ENCODE assay signal across 8 cellular contexts in genomic region chr11:66115638-66116410, GRCh38. TPM values are rescaled to one million over a fixed set of nuclear protein-coding genes. Genes with fewer than 3 reads are reported as not detected.
DNase-seq lines count a peak whose midpoint lies in the region; ATAC-seq and TF ChIP-seq lines count a peak whose summit lies in the region.

No MANE protein-coding gene starts in this region.

- H3K4me1 Mint-ChIP-seq in HFFc6 (ENCODE audit: low read depth) (peaks cover 89% of the 10 kb centered on the region), T-helper 17 cell (peaks cover 76% of the 10 kb centered on the region), natural killer cell (peaks cover 73 to 80% of the 10 kb centered on the region in 2 donors)

- H3K27ac ChIP-seq in left ventricle myocardium inferior (replicated peaks), result no peak overlapping the region

- ATAC-seq in GM18498 (IDR thresholded peaks at IDR 0.05; ENCODE audit: unreplicated experiment) (peak; percentile 67), T-helper 17 cell (peak; percentile 70), natural killer cell (peak; percentile 68 to 80 (median 77)), GM18519 (IDR thresholded peaks at IDR 0.05; ENCODE audit: low FRiP score, unreplicated experiment) (no peak)

- no peaks in the 10 kb centered on the region; the same call in none of the 2 replicates for H3K27me3 Mint-ChIP-seq in HFFc6 (ENCODE audit: insufficient read depth)
- H3K27me3 Mint-ChIP-seq in T-helper 17 cell, result no peaks in the 10 kb centered on the region
- H3K27me3 Mint-ChIP-seq in natural killer cell (ENCODE audit: low read depth in 2 of 2), result no peaks in the 10 kb centered on the region

- no peak overlapping the region for H3K4me3 ChIP-seq in left ventricle myocardium inferior

- TF ChIP-seq CTCF in HFFc6 (IDR thresholded peaks at IDR 0.05) (no peak), natural killer cell (IDR thresholded peaks at IDR 0.05) (no peak), left ventricle myocardium inferior (IDR thresholded peaks at IDR 0.05; ENCODE audit: borderline replicate concordance) (no peak)

- H3K4me3 Mint-ChIP-seq in HFFc6 (no peak overlapping the region), T-helper 17 cell (peak overlapping the region; percentile 91), natural killer cell (peak overlapping the region; percentile 90)

- H3K27me3 ChIP-seq in left ventricle myocardium inferior (ENCODE audit: low read depth), result no peaks in the 10 kb centered on the region

- no peak for DNase-seq in HFFc6
- no peak for DNase-seq in T-helper 17 cell
- DNase-seq in natural killer cell, result no peak
- no peak for DNase-seq in NCI-H1930 (lab: John Stamatoyannopoulos, UW)
- DNase-seq in SIG-M5 treated with dmso at 0.1 percent for 504 hours (lab: John Stamatoyannopoulos, UW; ENCODE audit: unreplicated experiment), result no peak
- no peak for DNase-seq in left ventricle myocardium inferior

- peaks cover 12% of the 10 kb centered on the region for H3K36me3 Mint-ChIP-seq in HFFc6 (ENCODE audit: low read depth)
- peaks cover 6% of the 10 kb centered on the region for H3K36me3 Mint-ChIP-seq in T-helper 17 cell (ENCODE audit: low read depth)
- H3K36me3 Mint-ChIP-seq in natural killer cell, result no peaks in the 10 kb centered on the region

- H3K27ac Mint-ChIP-seq in HFFc6 (peak overlapping the region; percentile 51), T-helper 17 cell (peak overlapping the region; percentile 94), natural killer cell (peak overlapping the region; percentile 91 to 92)

- no peaks in the 10 kb centered on the region for H3K9me3 ChIP-seq in T-helper 17 cell (ENCODE audit: control insufficient read depth, low read length, poor library complexity, severe bottlenecking)
- H3K9me3 ChIP-seq in left ventricle myocardium inferior (replicated peaks), result no peaks in the 10 kb centered on the region

- intact Hi-C loops in natural killer cell (cut with micrococcal nuclease) (loop anchor here (2.0 to 5.0 kb wide), 2 partner anchors 15 to 34 kb away; no protein-coding TSS in a partner anchor), left ventricle myocardium inferior (cut with micrococcal nuclease) (no loop called here)

- no peaks in the 10 kb centered on the region for H3K36me3 ChIP-seq in left ventricle myocardium inferior

- H3K4me1 ChIP-seq in left ventricle myocardium inferior, result peaks cover 77% of the 10 kb centered on the region

- H3K9me3 Mint-ChIP-seq in HFFc6 (no peaks in the 10 kb centered on the region), natural killer cell (no peaks in the 10 kb centered on the region)

RNA-seq across cellular contexts. Expression of gene PACS1, which starts 45.8 kb away (rescaled TPM):
- total RNA-seq in HFFc6 (2021; fragmentation: NEBNext Ultra II Directional; extraction: Animal tissue kit (Norgen Biotek cat#: 25700)), result 100 to 1,000 TPM in 2 of 6 experiments, 10 to 100 TPM in 4; 82.8 to 114 (median 91.8) TPM
- total RNA-seq in T-helper 17 cell, result 100 to 1,000 TPM; 215 to 227 TPM
- 100 to 1,000 TPM; 176 to 204 (median 186) TPM for total RNA-seq in natural killer cell
- 54.9 TPM for total RNA-seq in left ventricle myocardium inferior
